Comparison of ENCODE assay signal across 1 cellular context in genomic region chr5:80406980-80407734, GRCh38.
TF ChIP-seq lines count a peak whose summit lies in the region.

No MANE protein-coding gene starts in this region.

TF ChIP-seq in liver, 16 proteins besides CTCF, POLR2A, EP300 and RAD21 (continued from another document):
- TF ChIP-seq FOXA1 (IDR thresholded peaks at IDR 0.05) (no peak), TAF1 (conservative IDR thresholded peaks at IDR 0.05) (peak; percentile 48), GABPA (IDR thresholded peaks at IDR 0.05 in 1 of 2, conservative IDR thresholded peaks at IDR 0.05 in 1 of 2) (no peak), HNF4A (conservative IDR thresholded peaks at IDR 0.05) (peak; percentile 35 to 51), ATF3 (IDR thresholded peaks at IDR 0.05) (no peak), FOXA2 (IDR thresholded peaks at IDR 0.05) (no peak)
